Comparison of ENCODE assay signal across 28 cellular contexts in the genomic region with DNA sequence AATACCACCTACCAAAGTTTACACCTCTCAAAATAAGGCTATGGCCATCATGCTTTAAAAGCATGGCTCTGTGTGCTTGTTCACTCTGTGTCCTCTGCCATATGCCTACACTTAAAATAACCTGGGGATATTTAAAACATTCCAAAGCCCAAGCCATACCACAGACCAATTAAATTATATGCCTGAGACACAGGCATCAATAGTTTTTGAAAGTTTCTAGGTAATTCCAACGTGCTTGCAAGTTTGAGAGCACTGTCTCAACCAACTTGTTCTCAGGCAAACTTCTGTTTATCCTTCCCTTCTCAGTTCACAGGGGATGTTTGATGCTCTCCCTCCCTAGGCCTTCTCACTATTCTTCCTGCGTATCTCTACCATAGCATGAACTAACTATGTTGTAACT. TPM values are rescaled to one million over a fixed set of nuclear protein-coding genes. Genes with fewer than 3 reads are reported as not detected.
DNase-seq lines count a peak whose midpoint lies in the region; ATAC-seq, FAIRE-seq and TF ChIP-seq lines count a peak whose summit lies in the region.
"Had no signal": no experiment of that assay in that cellular context is flagged by ENCODE, and none has a peak within 500 bp of the region (broad histone marks: within the 10 kb centered on the region; RNA-seq: fewer than 3 reads in every experiment).

No MANE protein-coding gene starts in this region.

- no peak overlapping the region for H3K18ac ChIP-seq in mesenchymal stem cell (ENCODE audit: low read depth in 1 of 2, low read length in 2 of 2)

- H2BK15ac ChIP-seq in mesenchymal stem cell (ENCODE audit: low read depth, poor library complexity, severe bottlenecking): no peak overlapping the region

- WGBS in mesenchymal stem cell: 69% methylated on average over 1 of the region's 2 CpGs

- DNase-seq in HFFc6: no peak
- no peak for DNase-seq in mesenchymal stem cell
- DNase-seq in NCI-H1092 (lab: John Stamatoyannopoulos, UW): no peak
- DNase-seq in H54 (ENCODE audit: insufficient read length, low spot score): no peak
- no peak for DNase-seq in COLO829 (ENCODE audit: low spot score)
- DNase-seq: activated CD4-positive, alpha-beta T cell treated with anti-CD3 and anti-CD28 coated beads, Interleukin-2, amount 50 U/mL, for 1 hour; CD8-positive, alpha-beta T cell; cerebellar nuclear complex; DMS153; foreskin fibroblast; GDM1; heart right ventricle; Karpas-422; MV-4-11; NCI-H1694; NCI-H748 treated with DMSO at 0.1 percent for 48 hours; right cardiac atrium; T-helper 9 cell; thyroid gland had no signal

- no peak overlapping the region for H3K23ac ChIP-seq in mesenchymal stem cell (ENCODE audit: low read length in 2 of 2)

- TF ChIP-seq POLR2A in H54 (IDR thresholded peaks at IDR 0.05; ENCODE audit: low read depth, low read length): no peak

- no peak overlapping the region for H2AFZ ChIP-seq in mesenchymal stem cell (ENCODE audit: low read depth, low read length)
- H2AFZ ChIP-seq: GM23338, parathyroid adenoma had no signal

- peaks cover 52% of the 10 kb centered on the region for H3K4me1 Mint-ChIP-seq in HFFc6 (ENCODE audit: low read depth)

- H3K4me3 ChIP-seq in mesenchymal stem cell (ENCODE audit: insufficient read depth in 1 of 2, low read depth in 1 of 2, low read length in 2 of 2): peak overlapping the region in 1 of 2 experiments; percentile 87
- H3K4me3 ChIP-seq: GM23338, heart right ventricle, thyroid gland had no signal

- H3K4me1 ChIP-seq in mesenchymal stem cell (ENCODE audit: control insufficient read depth, insufficient read depth, low read depth, low read length): peaks cover 7% of the 10 kb centered on the region
- H3K4me1 ChIP-seq: parathyroid adenoma, thyroid gland had no signal

- H3K36me3 ChIP-seq in mesenchymal stem cell (ENCODE audit: control insufficient read depth in 1 of 2, insufficient read depth in 2 of 2, low read depth in 1 of 2, low read length in 2 of 2): peaks cover 0 to 23% of the 10 kb centered on the region in 2 experiments
- H3K36me3 ChIP-seq: heart right ventricle, thyroid gland had no signal

- H3K4ac ChIP-seq in mesenchymal stem cell (ENCODE audit: low read depth in 1 of 2, low read length in 2 of 2): no peak overlapping the region

- no peaks in the 10 kb centered on the region for H3K27me3 ChIP-seq in mesenchymal stem cell (ENCODE audit: control insufficient read depth in 1 of 2, insufficient read depth in 1 of 2, low read length in 2 of 2)
- H3K27me3 ChIP-seq: thyroid gland had no signal

- H3K4me2 ChIP-seq in mesenchymal stem cell (ENCODE audit: low read length, poor library complexity, severe bottlenecking): no peak overlapping the region
- H3K4me2 ChIP-seq: GM23338 had no signal

- H3K27ac ChIP-seq in mesenchymal stem cell (ENCODE audit: low read length, poor library complexity, severe bottlenecking): peak overlapping the region; percentile 51
- H3K27ac ChIP-seq: heart right ventricle, parathyroid adenoma, thyroid gland had no signal

- peak overlapping the region; percentile 60 for H3K27ac Mint-ChIP-seq in HFFc6
- H3K27ac Mint-ChIP-seq: activated naive CD4-positive, alpha-beta T cell treated with anti-CD3 and anti-CD28 coated beads, Interleukin-2, amount 50 U/mL, for 72 hours; CD8-positive, alpha-beta T cell; GM23338; natural killer cell treated with Interleukin-12 subunit alpha and Interleukin-12 subunit beta and Interleukin-15 and Interleukin-18, amount 100 ng/mL, for 72 hours; stimulated activated naive CD8-positive, alpha-beta T cell treated with anti-CD3 and anti-CD28 coated beads, Interleukin-15, Interleukin-2, amounts not matched to agents 100 ng/mL and 50 ng/mL, for 24 hours; WTC11 had no signal

- peak overlapping the region; percentile 99 for H3K9ac ChIP-seq in mesenchymal stem cell (ENCODE audit: low read length)
- H3K9ac ChIP-seq: parathyroid adenoma had no signal

- H3K27me3 Mint-ChIP-seq in HFFc6 (ENCODE audit: insufficient read depth): peaks cover 12% of the 10 kb centered on the region

- FAIRE-seq in H54 (lab: Jason Lieb, UNC): no peak

- no peak overlapping the region for H2AK5ac ChIP-seq in mesenchymal stem cell (ENCODE audit: low read length, severe bottlenecking)

- H3K14ac ChIP-seq in mesenchymal stem cell (ENCODE audit: low read length in 2 of 2): no peak overlapping the region

- no peak overlapping the region for H4K91ac ChIP-seq in mesenchymal stem cell (ENCODE audit: low read length)

- no peak for ATAC-seq in SK-N-SH treated with all-trans-retinoic acid at 6 μM for 48 hours
- no peak for ATAC-seq in HG02678 (IDR thresholded peaks at IDR 0.05; ENCODE audit: unreplicated experiment)
- ATAC-seq: activated naive CD4-positive, alpha-beta T cell treated with anti-CD3 and anti-CD28 coated beads, Interleukin-2, amount 50 U/mL, for 72 hours; CD8-positive, alpha-beta T cell; GM23338; heart right ventricle; natural killer cell treated with Interleukin-12 subunit alpha and Interleukin-12 subunit beta and Interleukin-15 and Interleukin-18, amount 100 ng/mL, for 72 hours; right cardiac atrium; Right ventricle myocardium inferior; WTC11 had no signal

- H3K9me3 Mint-ChIP-seq in HFFc6: no peaks in the 10 kb centered on the region; the same call in 1 of the 2 replicates
- H3K9me3 Mint-ChIP-seq: activated naive CD4-positive, alpha-beta T cell treated with anti-CD3 and anti-CD28 coated beads, Interleukin-2, amount 50 U/mL, for 72 hours; CD8-positive, alpha-beta T cell; GM23338; natural killer cell treated with Interleukin-12 subunit alpha and Interleukin-12 subunit beta and Interleukin-15 and Interleukin-18, amount 100 ng/mL, for 72 hours; stimulated activated naive CD8-positive, alpha-beta T cell treated with anti-CD3 and anti-CD28 coated beads, Interleukin-15, Interleukin-2, amounts not matched to agents 100 ng/mL and 50 ng/mL, for 24 hours; WTC11 had no signal

- no peak overlapping the region for H2BK5ac ChIP-seq in mesenchymal stem cell (ENCODE audit: low read depth, low read length, poor library complexity, severe bottlenecking)

- no peaks in the 10 kb centered on the region for H3K9me3 ChIP-seq in mesenchymal stem cell (ENCODE audit: control insufficient read depth, low read length)
- H3K9me3 ChIP-seq: heart right ventricle, thyroid gland had no signal

- no peak overlapping the region for H2BK12ac ChIP-seq in mesenchymal stem cell (ENCODE audit: low read length in 2 of 2)

- TF ChIP-seq CTCF in HFFc6 (IDR thresholded peaks at IDR 0.05): no peak

- H2BK120ac ChIP-seq in mesenchymal stem cell (ENCODE audit: low read depth, low read length): no peak overlapping the region

- H3K36me3 Mint-ChIP-seq in HFFc6 (ENCODE audit: low read depth): peaks cover 44% of the 10 kb centered on the region
- H3K36me3 Mint-ChIP-seq: activated naive CD4-positive, alpha-beta T cell treated with anti-CD3 and anti-CD28 coated beads, Interleukin-2, amount 50 U/mL, for 72 hours; CD8-positive, alpha-beta T cell; natural killer cell treated with Interleukin-12 subunit alpha and Interleukin-12 subunit beta and Interleukin-15 and Interleukin-18, amount 100 ng/mL, for 72 hours; WTC11 had no signal

- H4K8ac ChIP-seq in mesenchymal stem cell (ENCODE audit: low read length): no peak overlapping the region

- peaks cover 7% of the 10 kb centered on the region for H3K79me1 ChIP-seq in mesenchymal stem cell (replicated peaks; ENCODE audit: low read length, poor library complexity, severe bottlenecking)

- peak overlapping the region; percentile 96 for H3K4me3 Mint-ChIP-seq in HFFc6
- H3K4me3 Mint-ChIP-seq: CD8-positive, alpha-beta T cell; GM23338; natural killer cell treated with Interleukin-12 subunit alpha and Interleukin-12 subunit beta and Interleukin-15 and Interleukin-18, amount 100 ng/mL, for 72 hours; stimulated activated naive CD8-positive, alpha-beta T cell treated with anti-CD3 and anti-CD28 coated beads, Interleukin-15, Interleukin-2, amounts not matched to agents 100 ng/mL and 50 ng/mL, for 24 hours; WTC11 had no signal

TF ChIP-seq in SK-N-SH treated with all-trans-retinoic acid at 6 μM for 48 hours, 23 proteins besides CTCF, POLR2A, EP300 and RAD21:
- TF ChIP-seq ZFP3 (CRISPR knock-in tag; IDR thresholded peaks at IDR 0.05): no peak
- TF ChIP-seq ZC3H10 (CRISPR knock-in tag; IDR thresholded peaks at IDR 0.05): 0 out of 2 replicates have a peak, but pooled peaks have one; percentile 22
- TF ChIP-seq TCF4 (CRISPR knock-in tag; IDR thresholded peaks at IDR 0.05; ENCODE audit: borderline replicate concordance): no peak
- no peak for TF ChIP-seq SNAI2 (CRISPR knock-in tag; IDR thresholded peaks at IDR 0.05)
- 0 out of 2 replicates have a peak, but pooled peaks have one; percentile 19 for TF ChIP-seq CSDC2 (CRISPR knock-in tag; IDR thresholded peaks at IDR 0.05)
- no peak for TF ChIP-seq POU6F1 (CRISPR knock-in tag; IDR thresholded peaks at IDR 0.05; ENCODE audit: borderline replicate concordance, low read depth)
- no peak for TF ChIP-seq RARB (CRISPR knock-in tag; IDR thresholded peaks at IDR 0.05)

RNA-seq across cellular contexts. Expression of gene FRMD6, which starts 3.4 kb away (rescaled TPM):
- total RNA-seq in HFFc6 (2021; fragmentation: NEBNext Ultra II Directional; extraction: Animal tissue kit (Norgen Biotek cat#: 25700)): 100 to 1,000 TPM; 379 to 565 (median 420) TPM
- 92.4 TPM for polyA plus RNA-seq in mesenchymal stem cell (2013, experiment 1 of 2)
- 92.2 TPM for polyA plus RNA-seq in mesenchymal stem cell (2013, experiment 2 of 2)
